8 cellular contexts compared by ENCODE assay signal in the genomic region with DNA sequence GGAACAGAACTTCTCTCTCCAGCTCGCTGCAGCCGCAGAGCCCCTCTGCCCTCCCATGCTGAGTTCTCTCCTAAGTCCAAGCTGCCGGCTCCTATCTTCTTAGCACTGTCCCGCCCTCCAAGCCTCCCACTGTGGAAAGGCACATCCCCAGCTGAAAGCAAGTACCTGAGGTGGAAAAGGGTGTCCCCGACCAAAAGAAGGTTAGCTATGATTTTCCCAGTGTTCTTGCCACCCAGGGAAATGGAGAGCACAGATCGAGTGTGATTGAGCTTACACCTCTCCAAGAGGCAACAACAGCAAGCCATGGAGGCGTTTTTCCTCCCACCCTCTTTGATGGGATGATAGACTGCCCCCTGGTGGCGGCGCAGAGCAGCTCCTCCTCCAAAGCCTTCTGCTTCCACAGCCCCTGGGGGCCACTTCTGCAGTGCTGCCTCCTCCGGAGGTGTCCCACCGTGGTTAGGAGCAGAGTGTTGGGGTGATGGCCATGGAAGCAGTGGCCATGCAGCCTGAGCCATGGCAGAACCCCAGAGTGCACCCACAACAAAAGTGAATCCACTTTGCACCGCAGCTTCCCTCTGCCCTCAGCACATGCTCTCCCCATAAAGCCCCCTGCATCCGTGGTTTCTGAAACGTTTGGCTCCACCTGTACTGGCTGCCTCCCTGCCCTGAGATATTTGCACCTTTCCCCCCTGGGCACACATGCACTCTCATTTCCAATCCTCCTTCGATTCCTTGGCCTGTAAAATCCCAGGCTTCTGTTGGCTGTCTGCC.
DNase-seq lines count a peak whose midpoint lies in the region; ATAC-seq, FAIRE-seq and TF ChIP-seq lines count a peak whose summit lies in the region.

No MANE protein-coding gene starts in this region.

- DNase-seq in A172 (ENCODE audit: low spot score) (peak; percentile 60), GM12891 (ENCODE audit: insufficient read length, low spot score) (peak; percentile 71), RPMI7951 (ENCODE audit: low read depth) (peak; percentile 63), left ventricle myocardium inferior (no peak)
- peak; percentile 26 for DNase-seq in activated T-helper 9 cell treated with anti-CD3 and anti-CD28 coated beads, Interleukin-2, amount 50 U/mL, for 16 hours (ENCODE audit: low read depth)
- peak; percentile 32 to 53 for DNase-seq in stimulated activated CD4-positive, alpha-beta T cell treated with anti-CD3 and anti-CD28 coated beads, Interleukin-12 subunit alpha, Interleukin-12 subunit beta, amount 100 ng/mL, for 24 hours (ENCODE audit: low read depth in 2 of 2)

- peak; percentile 94 for FAIRE-seq in GM12891 (lab: Jason Lieb, UNC)

- H3K27ac ChIP-seq in left ventricle myocardium inferior (replicated peaks), result no peak overlapping the region

- H3K36me3 ChIP-seq in left ventricle myocardium inferior, result no peaks in the 10 kb centered on the region

- TF ChIP-seq CTCF in left ventricle myocardium inferior (IDR thresholded peaks at IDR 0.05; ENCODE audit: borderline replicate concordance), result peak; percentile 70

- H3K9me3 ChIP-seq in left ventricle myocardium inferior (replicated peaks), result no peaks in the 10 kb centered on the region

- intact Hi-C loops in left ventricle myocardium inferior (cut with micrococcal nuclease), result no loop called here

- ATAC-seq in HG03520 (IDR thresholded peaks at IDR 0.05; ENCODE audit: unreplicated experiment) (peak; percentile 69), GM18520 (IDR thresholded peaks at IDR 0.05; ENCODE audit: unreplicated experiment) (no peak)

- H3K4me1 ChIP-seq in left ventricle myocardium inferior, result no peaks in the 10 kb centered on the region

- no peak overlapping the region for H3K4me3 ChIP-seq in left ventricle myocardium inferior

- no peak for TF ChIP-seq POLR2A in GM12891 (IDR thresholded peaks at IDR 0.05; ENCODE audit: low read depth, low read length)

- peaks cover 13% of the 10 kb centered on the region for H3K27me3 ChIP-seq in left ventricle myocardium inferior (ENCODE audit: low read depth)

TF ChIP-seq in GM12891, 5 proteins besides CTCF, POLR2A, EP300 and RAD21:
- TF ChIP-seq TAF1 (IDR thresholded peaks at IDR 0.05; ENCODE audit: low read depth, low read length) (no peak), POU2F2 (IDR thresholded peaks at IDR 0.05; ENCODE audit: low read depth, low read length) (no peak), PAX5 (IDR thresholded peaks at IDR 0.05; ENCODE audit: insufficient read depth, low read length, severe bottlenecking) (no peak), SPI1 (IDR thresholded peaks at IDR 0.05; ENCODE audit: low read depth, low read length) (no peak), POLR2AphosphoS5 (IDR thresholded peaks at IDR 0.05; ENCODE audit: low read depth, low read length) (no peak)
